ENCODE assay signal across 8 cellular contexts in genomic region chr7:98399903-98400537, GRCh38. TPM values are rescaled to one million over a fixed set of nuclear protein-coding genes. Genes with fewer than 3 reads are reported as not detected.
A peak's percentile ranks its signal among the peaks of the same experiment; 100 is the strongest.
DNase-seq lines count a peak whose midpoint lies in the region; ATAC-seq and TF ChIP-seq lines count a peak whose summit lies in the region.

No MANE protein-coding gene starts in this region.

- H3K4me3 ChIP-seq in GM12864 (ENCODE audit: low read depth, low read length) (peak overlapping the region; percentile 92), PC-9 (peak overlapping the region; percentile 87), rectal smooth muscle tissue (ENCODE audit: low read length) (peak overlapping the region; percentile 64)

- 0 out of 2 replicates have a peak, but pooled peaks cover 1% of the 10 kb centered on the region for H3K36me3 ChIP-seq in PC-9 (ENCODE audit: low read depth)
- no peaks in the 10 kb centered on the region for H3K36me3 ChIP-seq in rectal smooth muscle tissue (ENCODE audit: control insufficient read depth, insufficient read depth, low read length)

- peak overlapping the region; percentile 93 for H3K4me2 ChIP-seq in PC-9

- peaks cover 27% of the 10 kb centered on the region; the same call in 1 of the 2 replicates for H3F3A ChIP-seq in PC-9 (ENCODE audit: insufficient read depth, low read depth)

- H3K9me2 ChIP-seq in PC-9 (ENCODE audit: insufficient read depth): no peaks in the 10 kb centered on the region

- peak overlapping the region; percentile 50; the same call in 1 of the 2 replicates for H2AFZ ChIP-seq in PC-9

- CTCF ChIA-PET in PC-9 (lab: Charles Lee): interaction anchor here (1.6 kb wide), 1 partner anchor 19 kb away, joined by 9 read pairs; no protein-coding TSS in a partner anchor

- ATAC-seq in GM19397 (IDR thresholded peaks at IDR 0.05; ENCODE audit: unreplicated experiment): no peak
- no peak for ATAC-seq in GM21717 (IDR thresholded peaks at IDR 0.05; ENCODE audit: unreplicated experiment)

- no TSS peak for BruUV-seq in PC-9 (replicated peaks; lab: Mats Ljungman, UMichigan)

- intact Hi-C loops in PC-9 (cut with micrococcal nuclease; ENCODE audit: unreplicated experiment): loop anchor here (2.0 to 5.0 kb wide), 3 partner anchors 45 to 378 kb away; no protein-coding TSS in a partner anchor

- no peaks in the 10 kb centered on the region for H3K27me3 ChIP-seq in PC-9 (ENCODE audit: insufficient read depth, low read depth)
- no peaks in the 10 kb centered on the region for H3K27me3 ChIP-seq in rectal smooth muscle tissue (ENCODE audit: control insufficient read depth, insufficient read depth, low read length)

- H3K79me2 ChIP-seq in PC-9 (ENCODE audit: low read depth): peaks cover 51% of the 10 kb centered on the region

- no peaks in the 10 kb centered on the region for H3K9me3 ChIP-seq in PC-9 (ENCODE audit: insufficient read depth, low read depth)

- H3K4me1 ChIP-seq in PC-9 (replicated peaks; ENCODE audit: insufficient read depth): peaks cover 29% of the 10 kb centered on the region
- H3K4me1 ChIP-seq in rectal smooth muscle tissue (ENCODE audit: control insufficient read depth, insufficient read depth, low read length): no peaks in the 10 kb centered on the region

- H3K27ac ChIP-seq in PC-9 (peak overlapping the region; percentile 85), epithelial cell of prostate (peak overlapping the region; percentile 96), rectal smooth muscle tissue (ENCODE audit: low read depth, low read length) (no peak overlapping the region)

- POLR2A ChIA-PET in PC-9 (lab: Charles Lee; ENCODE audit: unreplicated experiment): interaction anchor here (0.7 kb wide), 3 partner anchors 40 to 1009 kb away, joined by 3 to 8 read pairs (median 7); partner anchors contain the start of gene BUD31

- DNase-seq in GM12864 (ENCODE audit: low read depth): no peak
- peak; percentile 34 to 51 for DNase-seq in PC-9
- DNase-seq in epithelial cell of prostate (ENCODE audit: low read depth, low spot score): no peak
- no peak for DNase-seq in islet precursor cell
- no peak for DNase-seq in stimulated activated CD4-positive, alpha-beta T cell treated with anti-CD3 and anti-CD28 coated beads, Interleukin-2, amount 100 ng/mL, for 48 hours

- H4K20me1 ChIP-seq in PC-9 (ENCODE audit: insufficient read depth): peaks cover 25% of the 10 kb centered on the region

- TF ChIP-seq CTCF in GM12864 (IDR thresholded peaks at IDR 0.05; ENCODE audit: low read depth, low read length, missing control alignments): no peak
- TF ChIP-seq CTCF in PC-9 (conservative IDR thresholded peaks at IDR 0.05): no peak

- no peak overlapping the region for H3K9ac ChIP-seq in rectal smooth muscle tissue (ENCODE audit: low read length)

RNA-seq across cellular contexts. Expression of gene BAIAP2L1, which starts 0.9 kb away (rescaled TPM):
- total RNA-seq in PC-9 (2021): 89.4 and 102 TPM in 2 replicates

Comparison
In these comparisons a context has a peak if more than half of its experiments do, and no peak if none do; other contexts are left out.
1. DNase-seq: peak in PC-9 (2 of 2); none in GM12864 (single experiment), epithelial cell of prostate (single experiment), islet precursor cell (single experiment) and stimulated activated CD4-positive, alpha-beta T cell treated with anti-CD3 and anti-CD28 coated beads, Interleukin-2, amount 100 ng/mL, for 48 hours (0 of 2).
2. Peak in every context shown above with its lines, with median percentiles within 50 percentile points of each other: H3K4me3 ChIP-seq.